Comparison of ENCODE assay signal across 27 cellular contexts in genomic region chr1:191151321-191151807, GRCh38.
"Had no signal": no experiment of that assay in that cellular context is flagged by ENCODE, and none has a peak within 500 bp of the region (broad histone marks: within the 10 kb centered on the region; RNA-seq: fewer than 3 reads in every experiment).

No MANE protein-coding gene starts in this region.

- H3K36me3 ChIP-seq: ascending aorta had no signal

- H3K27me3 ChIP-seq: ascending aorta, body of pancreas had no signal

- H3K4me3 ChIP-seq: ascending aorta, body of pancreas had no signal

- H3K36me3 Mint-ChIP-seq: activated CD8-positive, alpha-beta memory T cell treated with anti-CD3 and anti-CD28 coated beads, Interleukin-2, amount 10 ng/mL, durations not matched to agents 7 days and 5 days had no signal

- H3K27ac ChIP-seq: ascending aorta, body of pancreas had no signal

- H3K27me3 Mint-ChIP-seq: activated B cell treated with CpG ODN at 0.5 μM for 24 hours; activated CD4-positive, alpha-beta T cell treated with anti-CD3 and anti-CD28 coated beads, Interleukin-2, amount 10 ng/mL, durations not matched to agents 24 days and 14 days; activated CD8-positive, alpha-beta memory T cell treated with anti-CD3 and anti-CD28 coated beads, Interleukin-2, amount 10 ng/mL, durations not matched to agents 7 days and 5 days; activated naive CD8-positive, alpha-beta T cell treated with anti-CD3 and anti-CD28 coated beads, Interleukin-2, amount 50 U/mL, for 24 hours; activated T-cell treated with anti-CD3 and anti-CD28 coated beads, Interleukin-2, amount 50 U/mL, for 24 hours; T-helper 17 cell had no signal

- H3K9me3 Mint-ChIP-seq: activated CD4-positive, alpha-beta T cell treated with anti-CD3 and anti-CD28 coated beads, Interleukin-2, amount 10 ng/mL, durations not matched to agents 24 days and 14 days had no signal

- H3K4me1 ChIP-seq: ascending aorta, body of pancreas had no signal

- H3K4me3 Mint-ChIP-seq: activated B cell treated with CpG ODN at 0.5 μM for 24 hours; activated CD4-positive, alpha-beta T cell treated with anti-CD3 and anti-CD28 coated beads, Interleukin-2, amount 10 ng/mL, durations not matched to agents 24 days and 14 days; activated CD8-positive, alpha-beta memory T cell treated with anti-CD3 and anti-CD28 coated beads, Interleukin-2, amount 10 ng/mL, durations not matched to agents 7 days and 5 days; activated naive CD8-positive, alpha-beta T cell treated with anti-CD3 and anti-CD28 coated beads, Interleukin-2, amount 50 U/mL, for 24 hours; activated T-cell treated with anti-CD3 and anti-CD28 coated beads, Interleukin-2, amount 50 U/mL, for 24 hours; activated T-helper 1 cell treated with anti-CD3 and anti-CD28 coated beads, Interleukin-12 subunit alpha, Interleukin-12 subunit beta, Interleukin-2, Interleukin-4 antibody, amounts not matched to agents 30 ng/mL and 10 ng/mL and 1 ng/mL, durations not matched to agents 14 hours and 24 hours and 36 hours; T-helper 17 cell had no signal

- H3K27ac Mint-ChIP-seq: activated B cell treated with CpG ODN at 0.5 μM for 24 hours; activated CD4-positive, alpha-beta T cell treated with anti-CD3 and anti-CD28 coated beads, Interleukin-2, amount 10 ng/mL, durations not matched to agents 24 days and 14 days; activated CD8-positive, alpha-beta memory T cell treated with anti-CD3 and anti-CD28 coated beads, Interleukin-2, amount 10 ng/mL, durations not matched to agents 7 days and 5 days; activated naive CD4-positive, alpha-beta T cell treated with anti-CD3 and anti-CD28 coated beads, Interleukin-2, amount 50 U/mL, for 72 hours; activated naive CD8-positive, alpha-beta T cell treated with anti-CD3 and anti-CD28 coated beads, Interleukin-2, amount 50 U/mL, for 24 hours; activated T-cell treated with anti-CD3 and anti-CD28 coated beads, Interleukin-2, amount 50 U/mL, for 24 hours; activated T-helper 1 cell treated with anti-CD3 and anti-CD28 coated beads, Interleukin-12 subunit alpha, Interleukin-12 subunit beta, Interleukin-2, Interleukin-4 antibody, amounts not matched to agents 30 ng/mL and 10 ng/mL and 1 ng/mL, durations not matched to agents 14 hours and 24 hours and 36 hours; T-helper 17 cell had no signal

- H3K9me3 ChIP-seq: ascending aorta, body of pancreas had no signal

- DNase-seq: activated B cell treated with CpG ODN at 0.5 μM for 24 hours; activated CD4-positive, alpha-beta T cell treated with anti-CD3 and anti-CD28 coated beads for 1 hour; activated CD4-positive, alpha-beta T cell treated with anti-CD3 and anti-CD28 coated beads, Interleukin-2, amount 10 ng/mL, durations not matched to agents 24 days and 14 days; activated CD4-positive, alpha-beta T cell treated with anti-CD3 and anti-CD28 coated beads, Interleukin-2, amount 50 U/mL, for 48 hours; activated CD8-positive, alpha-beta memory T cell treated with anti-CD3 and anti-CD28 coated beads, Interleukin-2, amount 10 ng/mL, durations not matched to agents 7 days and 5 days; activated effector memory CD4-positive, alpha-beta T cell treated with Interleukin-2 at 50 U/mL for 16 hours; activated naive CD4-positive, alpha-beta T cell; activated naive CD8-positive, alpha-beta T cell treated with anti-CD3 and anti-CD28 coated beads, Interleukin-2, amount 50 U/mL, for 24 hours; activated T-cell treated with anti-CD3 and anti-CD28 coated beads, Interleukin-2, amount 50 U/mL, for 24 hours; amniotic stem cell; body of pancreas; Kasumi-1; KBM-7; NCI-H1105 treated with DMSO at 0.1 percent for 48 hours; NCI-H1436 treated with DMSO at 0.1 percent for 48 hours; NCI-H1930; NCI-H2171 treated with DMSO at 0.1 percent for 48 hours; NCI-H345; NCI-H510A; NCI-H526 treated with DMSO at 0.1 percent for 48 hours; PC-3; SHP77 treated with DMSO at 0.1 percent for 48 hours; T-helper 17 cell; T-helper 9 cell had no signal

- H3K4me1 Mint-ChIP-seq: activated B cell treated with CpG ODN at 0.5 μM for 24 hours; activated CD4-positive, alpha-beta T cell treated with anti-CD3 and anti-CD28 coated beads, Interleukin-2, amount 10 ng/mL, durations not matched to agents 24 days and 14 days; activated CD8-positive, alpha-beta memory T cell treated with anti-CD3 and anti-CD28 coated beads, Interleukin-2, amount 10 ng/mL, durations not matched to agents 7 days and 5 days; activated naive CD8-positive, alpha-beta T cell treated with anti-CD3 and anti-CD28 coated beads, Interleukin-2, amount 50 U/mL, for 24 hours; T-helper 17 cell had no signal

- ATAC-seq: activated CD8-positive, alpha-beta memory T cell treated with anti-CD3 and anti-CD28 coated beads, Interleukin-2, amount 10 ng/mL, durations not matched to agents 7 days and 5 days; activated naive CD4-positive, alpha-beta T cell treated with anti-CD3 and anti-CD28 coated beads, Interleukin-2, amount 50 U/mL, for 72 hours; activated naive CD8-positive, alpha-beta T cell treated with anti-CD3 and anti-CD28 coated beads, Interleukin-2, amount 50 U/mL, for 24 hours; body of pancreas; PC-3; T-helper 17 cell had no signal
